In the genomic region with DNA sequence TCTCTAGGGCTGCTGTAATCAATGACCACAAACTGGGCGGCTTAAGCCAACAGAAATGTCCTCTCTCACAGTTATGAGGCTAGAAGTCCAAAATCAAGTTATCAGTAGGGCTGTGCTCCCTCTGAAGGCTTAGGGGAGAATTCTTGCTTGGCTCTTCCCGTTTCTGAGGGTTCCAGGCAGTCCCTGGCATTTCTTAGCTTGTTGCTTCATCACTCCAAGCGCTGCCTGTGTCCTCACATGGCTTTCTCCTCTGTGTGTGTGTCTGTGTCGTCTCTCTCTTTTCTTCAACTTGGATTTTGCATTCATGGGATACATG, we compare ENCODE assay signal across 13 cellular contexts. TPM values are rescaled to one million over a fixed set of nuclear protein-coding genes. Genes with fewer than 3 reads are reported as not detected.
DNase-seq lines count a peak whose midpoint lies in the region; ATAC-seq and TF ChIP-seq lines count a peak whose summit lies in the region.
"Had no signal": no experiment of that assay in that cellular context is flagged by ENCODE, and none has a peak within 500 bp of the region (broad histone marks: within the 10 kb centered on the region; RNA-seq: fewer than 3 reads in every experiment).

No MANE protein-coding gene starts in this region.

- H3K4me2 ChIP-seq in IMR-90 (ENCODE audit: low read depth, low read length): no peak overlapping the region

- intact Hi-C loops in IMR-90 (cut with micrococcal nuclease) (no loop called here), MCF 10A (cut with micrococcal nuclease) (no loop called here), A673 (cut with micrococcal nuclease; ENCODE audit: unreplicated experiment) (no loop called here)
- intact Hi-C loops in CD8-positive, alpha-beta T cell (cut with DNase I, micrococcal nuclease): no loop called here

- H3K27me3 Mint-ChIP-seq in MCF 10A (ENCODE audit: insufficient read depth, unreplicated experiment) (no peaks in the 10 kb centered on the region), type B pancreatic cell (peaks cover 7% of the 10 kb centered on the region)
- H3K27me3 Mint-ChIP-seq in CD8-positive, alpha-beta T cell (ENCODE audit: low read depth): peaks cover 13% of the 10 kb centered on the region

- H3K27ac ChIP-seq in IMR-90 (ENCODE audit: insufficient read depth, low read length) (no peak overlapping the region), A673 (ENCODE audit: low read depth, low read length, poor library complexity, severe bottlenecking) (no peak overlapping the region)
- no peak overlapping the region for H3K27ac ChIP-seq in CD8-positive, alpha-beta T cell (ENCODE audit: low read depth, low read length)
- H3K27ac ChIP-seq: epithelial cell of prostate, SJSA1 had no signal

- H3K9me3 Mint-ChIP-seq in MCF 10A (ENCODE audit: unreplicated experiment) (no peaks in the 10 kb centered on the region), type B pancreatic cell (no peaks in the 10 kb centered on the region)
- no peaks in the 10 kb centered on the region for H3K9me3 Mint-ChIP-seq in CD8-positive, alpha-beta T cell

- BruUV-seq in IMR-90 (replicated peaks; lab: Mats Ljungman, UMichigan) (no TSS peak), MCF 10A (replicated peaks; lab: Mats Ljungman, UMichigan) (no TSS peak), A673 (replicated peaks; lab: Mats Ljungman, UMichigan) (no TSS peak)

- H3K4me1 ChIP-seq in IMR-90 (ENCODE audit: control insufficient read depth, insufficient read depth, low read length) (peaks cover 17% of the 10 kb centered on the region), A673 (ENCODE audit: insufficient read depth, low read length, poor library complexity, severe bottlenecking) (no peaks in the 10 kb centered on the region)
- H3K4me1 ChIP-seq in CD8-positive, alpha-beta T cell (ENCODE audit: insufficient read depth, low read length): no peaks in the 10 kb centered on the region

- TF ChIP-seq CTCF in IMR-90 (conservative IDR thresholded peaks at IDR 0.05; ENCODE audit: low read depth, low read length) (no peak; the same call in 1 of the 2 replicates), MCF 10A (IDR thresholded peaks at IDR 0.05; ENCODE audit: unreplicated experiment) (no peak), type B pancreatic cell (conservative IDR thresholded peaks at IDR 0.05) (no peak), A673 (conservative IDR thresholded peaks at IDR 0.05; ENCODE audit: low read depth, low read length) (no peak)
- no peak for TF ChIP-seq CTCF in CD8-positive, alpha-beta T cell (IDR thresholded peaks at IDR 0.05)

- 0 out of 3 replicates have a peak overlapping the region, but pooled peaks have one; percentile 70 for H2BK15ac ChIP-seq in IMR-90 (ENCODE audit: low read depth, low read length)

- 28% methylated on average over 2 of the region's 4 CpGs; no CpG with 5 or more reads in 1 of the 2 experiments for WGBS in IMR-90 (ENCODE audit: extremely low coverage in 2 of 2, insufficient read length in 1 of 2), 2 experiments

- H4K5ac ChIP-seq in IMR-90 (ENCODE audit: low read depth, low read length): peak overlapping the region; percentile 54; the same call in 1 of the 2 replicates

- H3K27ac Mint-ChIP-seq in MCF 10A (ENCODE audit: low read depth, unreplicated experiment) (no peak overlapping the region), type B pancreatic cell (peak overlapping the region; percentile 0)
- H3K27ac Mint-ChIP-seq in CD8-positive, alpha-beta T cell: no peak overlapping the region

- no peak overlapping the region for H3K56ac ChIP-seq in IMR-90 (ENCODE audit: extremely low read depth, insufficient read depth, low read length)

- peak overlapping the region; percentile 64; the same call in 1 of the 2 replicates for H2AK5ac ChIP-seq in IMR-90 (ENCODE audit: low read depth, low read length)

- peak overlapping the region; percentile 65 for H2AFZ ChIP-seq in IMR-90 (replicated peaks; ENCODE audit: low read length, poor library complexity)

- CTCF ChIA-PET in IMR-90 (lab: Yijun Ruan, JAX): no interaction called here
- CTCF ChIA-PET in MCF 10A (lab: Yijun Ruan, JAX): no interaction called here
- CTCF ChIA-PET in A673 (lab: Charles Lee): no interaction called here
- CTCF ChIA-PET in CD8-positive, alpha-beta T cell (lab: Charles Lee): no interaction called here

- H3K36me3 ChIP-seq in IMR-90 (ENCODE audit: control insufficient read depth, insufficient read depth, low read length) (no peaks in the 10 kb centered on the region), A673 (ENCODE audit: insufficient read depth, low read length, poor library complexity, severe bottlenecking) (no peaks in the 10 kb centered on the region)
- H3K36me3 ChIP-seq in CD8-positive, alpha-beta T cell (ENCODE audit: insufficient read depth, low read length): no peaks in the 10 kb centered on the region
- H3K36me3 ChIP-seq: SJSA1 had no signal

- POLR2A ChIA-PET in IMR-90 (lab: Charles Lee; ENCODE audit: unreplicated experiment) (no interaction called here), MCF 10A (lab: Yijun Ruan, JAX) (interaction anchor here (0.5 to 1.2 kb wide), 3 partner anchors 10 to 734 kb away, joined by 3 read pairs; no protein-coding TSS in a partner anchor), A673 (lab: Charles Lee; ENCODE audit: low non-redundant PET) (no interaction called here)
- POLR2A ChIA-PET in CD8-positive, alpha-beta T cell (lab: Charles Lee): no interaction called here

- H3K4me3 Mint-ChIP-seq in MCF 10A (ENCODE audit: unreplicated experiment) (no peak overlapping the region), type B pancreatic cell (no peak overlapping the region)
- H3K4me3 Mint-ChIP-seq in CD8-positive, alpha-beta T cell: no peak overlapping the region

- H3K4me3 ChIP-seq in IMR-90 (ENCODE audit: insufficient read depth, low read depth, low read length): no peak overlapping the region
- no peak overlapping the region for H3K4me3 ChIP-seq in A673 (ENCODE audit: low read depth, low read length, poor library complexity, severe bottlenecking)
- H3K4me3 ChIP-seq in CD8-positive, alpha-beta T cell (ENCODE audit: low read depth, low read length): no peak overlapping the region
- H3K4me3 ChIP-seq: lung, SJSA1, skin epidermis had no signal

- 0 out of 2 replicates have a peak overlapping the region, but pooled peaks have one; percentile 11 for H2BK120ac ChIP-seq in IMR-90 (ENCODE audit: low read depth, low read length)

- TF ChIP-seq RAD21 in IMR-90 (IDR thresholded peaks at IDR 0.05; ENCODE audit: low read length): no peak

- no peaks in the 10 kb centered on the region for H3K9me3 ChIP-seq in IMR-90 (ENCODE audit: control insufficient read depth, insufficient read depth, low read length)
- H3K9me3 ChIP-seq in A673 (ENCODE audit: low read depth, low read length, poor library complexity, severe bottlenecking): no peaks in the 10 kb centered on the region
- no peaks in the 10 kb centered on the region for H3K9me3 ChIP-seq in CD8-positive, alpha-beta T cell (ENCODE audit: low read length)
- H3K9me3 ChIP-seq: SJSA1 had no signal

- H3K18ac ChIP-seq in IMR-90 (ENCODE audit: low read depth, low read length): peak overlapping the region; percentile 86; the same call in 1 of the 2 replicates

- no peaks in the 10 kb centered on the region for H3K79me1 ChIP-seq in IMR-90 (ENCODE audit: low read depth in 1 of 2, low read length in 2 of 2)

- in situ Hi-C loops in IMR-90 (cut with MboI; ENCODE audit: low sequenced_read_pairs): no loop called here

- dilution Hi-C loops in IMR-90 (cut with HindIII; ENCODE audit: low sequenced_read_pairs, unreplicated experiment): no loop called here

- peak overlapping the region; percentile 76 for H2AK9ac ChIP-seq in IMR-90 (replicated peaks; ENCODE audit: low read depth, low read length, poor library complexity)

- TF ChIP-seq POLR2A in IMR-90 (IDR thresholded peaks at IDR 0.05; ENCODE audit: low read depth, low read length): no peak

- H3K4ac ChIP-seq in IMR-90 (ENCODE audit: low read depth, low read length): no peak overlapping the region

- peaks cover 9% of the 10 kb centered on the region for H3K9me1 ChIP-seq in IMR-90 (ENCODE audit: insufficient read depth, low read length)

- H3K36me3 Mint-ChIP-seq in MCF 10A (ENCODE audit: insufficient read depth, unreplicated experiment) (peaks cover 6% of the 10 kb centered on the region), type B pancreatic cell (no peaks in the 10 kb centered on the region)
- no peaks in the 10 kb centered on the region for H3K36me3 Mint-ChIP-seq in CD8-positive, alpha-beta T cell

- peak overlapping the region; percentile 42; the same call in 1 of the 2 replicates for H3K14ac ChIP-seq in IMR-90 (replicated peaks; ENCODE audit: low read depth, low read length)

- H3K23ac ChIP-seq in IMR-90 (ENCODE audit: low read depth, low read length): 0 out of 2 replicates have a peak overlapping the region, but pooled peaks have one; percentile 27

- H3K4me1 Mint-ChIP-seq in MCF 10A (ENCODE audit: insufficient read depth, unreplicated experiment): peaks cover 5% of the 10 kb centered on the region
- H3K4me1 Mint-ChIP-seq in type B pancreatic cell (ENCODE audit: unreplicated experiment): peaks cover 42% of the 10 kb centered on the region
- H3K4me1 Mint-ChIP-seq in CD8-positive, alpha-beta T cell (ENCODE audit: low read depth): no peaks in the 10 kb centered on the region

- no peak overlapping the region for H4K91ac ChIP-seq in IMR-90 (ENCODE audit: insufficient read depth, low read depth, low read length)

- peak; percentile 77 for ATAC-seq in IMR-90 (ENCODE audit: low read depth)
- no peak for ATAC-seq in CD8-positive, alpha-beta T cell

- DNase-seq in IMR-90: peak; percentile 63
- DNase-seq in MCF 10A (ENCODE audit: unreplicated experiment): peak; percentile 44
- peak; percentile 44 for DNase-seq in left kidney (ENCODE audit: low read depth, low spot score)
- no peak for DNase-seq in type B pancreatic cell (ENCODE audit: extremely low spot score, unreplicated experiment)
- DNase-seq in A673 (ENCODE audit: low spot score): no peak
- DNase-seq in stimulated activated CD4-positive, alpha-beta T cell treated with anti-CD3 and anti-CD28 coated beads, Interleukin-4, amount 100 ng/mL, for 1 hour: no peak
- DNase-seq in CD8-positive, alpha-beta T cell: no peak
- DNase-seq: activated CD4-positive, alpha-beta T cell treated with anti-CD3 and anti-CD28 coated beads, Interleukin-2, amount 50 U/mL, for 4 hours; GDM1 had no signal

- H3K9ac ChIP-seq in IMR-90 (ENCODE audit: low read depth, low read length): no peak overlapping the region

- H3K27me3 ChIP-seq in IMR-90 (ENCODE audit: control insufficient read depth, insufficient read depth, low read length): no peaks in the 10 kb centered on the region
- H3K27me3 ChIP-seq in A673 (replicated peaks; ENCODE audit: insufficient read depth, low read depth, low read length, poor library complexity): no peaks in the 10 kb centered on the region
- no peaks in the 10 kb centered on the region for H3K27me3 ChIP-seq in CD8-positive, alpha-beta T cell (ENCODE audit: insufficient read depth, low read length)
- H3K27me3 ChIP-seq: SJSA1 had no signal

- H2BK5ac ChIP-seq in IMR-90 (ENCODE audit: low read depth, low read length, poor library complexity, severe bottlenecking): no peak overlapping the region

- H2BK20ac ChIP-seq in IMR-90 (ENCODE audit: low read depth, low read length): no peak overlapping the region

- H4K8ac ChIP-seq in IMR-90 (ENCODE audit: low read depth in 2 of 2, low read length in 2 of 2): no peak overlapping the region; a peak in 1 of 4 replicates

- H4K20me1 ChIP-seq in IMR-90 (ENCODE audit: insufficient read depth, low read length): no peaks in the 10 kb centered on the region

RNA-seq across cellular contexts. Expression of gene CDC42EP4, which starts 13.7 kb away (rescaled TPM):
- total RNA-seq in IMR-90 (2012; rRNA removed) (14.3 and 16.1 TPM in 2 replicates), MCF 10A (2022) (11.0 and 12.2 TPM in 2 replicates), type B pancreatic cell (ENCODE audit: low replicate concordance) (24.7 and 78.8 TPM in 2 replicates), A673 (2021) (37.5 and 40.2 TPM in 2 replicates)
- 25.6 and 25.8 TPM in 2 replicates for polyA plus RNA-seq in IMR-90 (2012; rRNA removed)
- 15.5 and 25.9 TPM in 2 replicates for polyA plus RNA-seq in IMR-90 (2012; cell fraction: cytosol; rRNA removed)
- polyA plus RNA-seq in IMR-90 (2012; cell fraction: nucleus; rRNA removed; ENCODE audit: low replicate concordance): 8.9 and 13.7 TPM in 2 replicates
- total RNA-seq in CD8-positive, alpha-beta T cell: 1 to 10 TPM; 3.5 to 4.4 TPM

Comparison
In these comparisons a context has a peak if more than half of its experiments do, and no peak if none do; other contexts are left out.
1. DNase-seq: peak in IMR-90 (single experiment), MCF 10A (single experiment) and left kidney (single experiment); none in type B pancreatic cell (single experiment), A673 (single experiment), stimulated activated CD4-positive, alpha-beta T cell treated with anti-CD3 and anti-CD28 coated beads, Interleukin-4, amount 100 ng/mL, for 1 hour (single experiment) and CD8-positive, alpha-beta T cell (0 of 7).